ENCODE assay signal across 27 cellular contexts in the genomic region with DNA sequence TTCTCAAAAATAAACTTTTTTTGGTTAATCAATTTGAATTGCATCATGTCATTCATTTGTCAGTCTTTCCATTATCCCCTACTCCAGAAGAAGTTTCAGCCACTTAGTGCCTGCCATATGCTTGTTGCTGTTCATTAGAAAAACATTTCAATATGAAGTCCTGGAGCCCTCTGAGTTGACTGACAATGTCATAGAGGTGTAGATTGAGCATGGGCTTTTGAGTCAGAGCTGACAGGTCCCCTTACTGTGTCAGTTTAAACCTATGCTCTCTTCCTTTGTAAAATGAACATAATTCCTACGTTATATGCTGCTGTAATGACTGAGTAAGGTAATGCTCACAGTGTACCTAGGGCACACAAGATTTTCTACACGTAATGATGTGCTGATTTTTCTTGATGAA.
"Had no signal": no experiment of that assay in that cellular context is flagged by ENCODE, and none has a peak within 500 bp of the region (broad histone marks: within the 10 kb centered on the region; RNA-seq: fewer than 3 reads in every experiment).

No MANE protein-coding gene starts in this region.

- ATAC-seq: stimulated activated effector memory CD8-positive, alpha-beta T cell treated with anti-CD3 and anti-CD28 coated beads, Interleukin-12 subunit alpha, Interleukin-12 subunit beta, amount 100 ng/mL, for 72 hours; stimulated activated memory B cell treated with anti-CD40 and anti-IgM and Interleukin-4, amounts not matched to agents 10 μg/mL and 1 μg/mL and 100 μg/mL, for 72 hours; stimulated activated naive B cell treated with anti-CD40 and anti-IgM and Interleukin-4, amounts not matched to agents 10 μg/mL and 1 μg/mL and 100 μg/mL, for 72 hours; stimulated activated naive CD8-positive, alpha-beta T cell treated with anti-CD3 and anti-CD28 coated beads, Interleukin-15, amount 100 ng/mL, for 72 hours; stimulated activated naive CD8-positive, alpha-beta T cell treated with anti-CD3 and anti-CD28 coated beads, Interleukin-15, Interleukin-2, amounts not matched to agents 100 U/mL and 50 U/mL, for 24 hours; upper lobe of right lung had no signal

- H3K36me3 ChIP-seq: stomach, suprapubic skin, thoracic aorta, thyroid gland, tibial artery, tibial nerve, transverse colon, upper lobe of left lung, upper lobe of right lung, uterus, vagina had no signal

- H3K27ac ChIP-seq: stomach, suprapubic skin, testis, thoracic aorta, thyroid gland, tibial artery, tibial nerve, transverse colon, upper lobe of left lung, upper lobe of right lung, uterus, vagina had no signal

- H3K27me3 ChIP-seq: stomach, suprapubic skin, testis, thyroid gland, tibial artery, tibial nerve, transverse colon, upper lobe of left lung, upper lobe of right lung, uterus, vagina had no signal

- H3K4me1 ChIP-seq: stomach, suprapubic skin, testis, thyroid gland, tibial artery, tibial nerve, transverse colon, upper lobe of left lung, upper lobe of right lung, uterus, vagina had no signal

- FAIRE-seq: urothelium cell line had no signal

- H3K4me3 ChIP-seq: stomach, suprapubic skin, testis, thoracic aorta, thyroid gland, tibial artery, tibial nerve, transverse colon, upper lobe of left lung, upper lobe of right lung, uterus, vagina had no signal

- H3K9me3 ChIP-seq: stomach, suprapubic skin, testis, thoracic aorta, thyroid gland, tibial artery, tibial nerve, transverse colon, upper lobe of left lung, upper lobe of right lung, uterus, vagina had no signal

- DNase-seq: stimulated activated CD4-positive, alpha-beta T cell treated with anti-CD3 and anti-CD28 coated beads, Interleukin-2, amount 100 ng/mL, for 48 hours; stimulated activated CD4-positive, alpha-beta T cell treated with anti-CD3 and anti-CD28 coated beads, Interleukin-4, amount 100 ng/mL, for 1 hour; stimulated activated CD4-positive, alpha-beta T cell treated with anti-CD3 and anti-CD28 coated beads, Interleukin-4, amount 100 ng/mL, for 24 hours; stimulated activated CD4-positive, alpha-beta T cell treated with anti-CD3 and anti-CD28 coated beads, Interleukin-4, amount 100 ng/mL, for 4 hours; stimulated activated CD8-positive, alpha-beta memory T cell treated with anti-CD3 and anti-CD28 coated beads, Interleukin-4, amount 100 ng/mL, for 48 hours; stimulated activated naive B cell treated with anti-CD40 and anti-IgM and Interleukin-4, amounts not matched to agents 10 μg/mL and 1 μg/mL and 100 μg/mL, for 72 hours; stimulated activated naive CD4-positive, alpha-beta T cell; stimulated activated naive CD4-positive, alpha-beta T cell treated with Interleukin-2 at 50 U/mL for 16 hours; stimulated activated naive CD8-positive, alpha-beta T cell treated with anti-CD3 and anti-CD28 coated beads, Interleukin-15, amount 100 ng/mL, for 72 hours; stimulated activated naive CD8-positive, alpha-beta T cell treated with anti-CD3 and anti-CD28 coated beads, Interleukin-15, Interleukin-2, amounts not matched to agents 100 U/mL and 50 U/mL, for 24 hours; stomach; substantia nigra; testis; thyroid gland; tibial artery; transverse colon; trophoblast cell; upper lobe of left lung; upper lobe of right lung; uterus had no signal
